1 cellular context compared by ENCODE assay signal in genomic region chr3:4213420-4213819, GRCh38.
DNase-seq lines count a peak whose midpoint lies in the region; ATAC-seq, FAIRE-seq and TF ChIP-seq lines count a peak whose summit lies in the region.
"Not testable (repeated sequence)": the region's sequence is repeated elsewhere in the genome, so short reads cannot be mapped to it uniquely, and the experiment has no call there.

No MANE protein-coding gene starts in this region.

- H3K79me2 ChIP-seq in K562 (ENCODE audit: control insufficient read depth, insufficient read depth, low read length), result not testable (repeated sequence)

- ATAC-seq in K562, result not testable (repeated sequence)

- not testable (repeated sequence) for H2AFZ ChIP-seq in K562 (ENCODE audit: low read depth, low read length)

- H3K9me3 ChIP-seq in K562 (replicated peaks; ENCODE audit: control insufficient read depth, insufficient read depth, low read depth, low read length), result not testable (repeated sequence)

- not testable (repeated sequence) for H3K36me3 ChIP-seq in K562 (ENCODE audit: control insufficient read depth, insufficient read depth, low read length)

- H3K9me1 ChIP-seq in K562 (ENCODE audit: control insufficient read depth, insufficient read depth, low read length), result not testable (repeated sequence)

- POLR2A ChIA-PET in K562 (lab: Yijun Ruan, JAX), result not testable (repeated sequence)

- not testable (repeated sequence) for H4K20me1 ChIP-seq in K562 (replicated peaks; ENCODE audit: control insufficient read depth, insufficient read depth, low read length)

- not testable (repeated sequence) for FAIRE-seq in K562 (lab: Jason Lieb, UNC)

- H3K27me3 ChIP-seq in K562 (ENCODE audit: control insufficient read depth in 2 of 2, insufficient read depth in 2 of 2, low read length in 2 of 2), result not testable (repeated sequence)

- not testable (repeated sequence) for H3K4me1 ChIP-seq in K562 (replicated peaks in 1 of 2; ENCODE audit: control insufficient read depth in 2 of 2, insufficient read depth in 2 of 2, low read length in 2 of 2)

- not testable (repeated sequence) for H3K4me2 ChIP-seq in K562 (ENCODE audit: insufficient read depth, low read length)

- TF ChIP-seq EP300 in K562 (IDR thresholded peaks at IDR 0.05; ENCODE audit: low read length), result not testable (repeated sequence)

- BruUV-seq in K562 (replicated peaks; lab: Mats Ljungman, UMichigan), result not testable (repeated sequence)

- in situ Hi-C loops in K562 (cut with MboI), result not testable (repeated sequence)

- not testable (repeated sequence) for TF ChIP-seq CTCF in K562 (IDR thresholded peaks at IDR 0.05 in 2 of 3, conservative IDR thresholded peaks at IDR 0.05 in 1 of 3; ENCODE audit: insufficient read depth in 2 of 3, low read depth in 1 of 3, low read length in 3 of 3)

- not testable (repeated sequence) for DNase-seq in K562 (ENCODE audit: extremely low read depth in 1 of 4, low spot score in 3 of 4)

- not testable (repeated sequence) for TF ChIP-seq RAD21 in K562 (CRISPR knock-in tag; conservative IDR thresholded peaks at IDR 0.05 in 1 of 2, IDR thresholded peaks at IDR 0.05 in 1 of 2)

- not testable (repeated sequence) for TF ChIP-seq POLR2A in K562 (conservative IDR thresholded peaks at IDR 0.05)

- H3K4me3 ChIP-seq in K562, result not testable (repeated sequence)

- intact Hi-C loops in K562 (cut with micrococcal nuclease), result not testable (repeated sequence)

- CTCF ChIA-PET in K562 (lab: Yijun Ruan, JAX; ENCODE audit: low intra/inter-chr PET ratio), result not testable (repeated sequence)

- H3K9ac ChIP-seq in K562 (ENCODE audit: insufficient read depth in 1 of 2, low read depth in 2 of 2, low read length in 2 of 2), result not testable (repeated sequence)

- H3K27ac ChIP-seq in K562 (ENCODE audit: extremely low read depth, low read depth, low read length), result not testable (repeated sequence)

TF ChIP-seq in K562, 482 proteins besides CTCF, POLR2A, EP300 and RAD21:
- TF ChIP-seq ZNF507 (tag; conservative IDR thresholded peaks at IDR 0.05) (peak; percentile 97), ZNF354B (CRISPR knock-in tag; IDR thresholded peaks at IDR 0.05) (0 out of 2 replicates have a peak, but pooled peaks have one; percentile 56)
